7 cellular contexts compared by ENCODE assay signal in genomic region chr14:96584199-96584906, GRCh38.
DNase-seq lines count a peak whose midpoint lies in the region; ATAC-seq, FAIRE-seq and TF ChIP-seq lines count a peak whose summit lies in the region.

No MANE protein-coding gene starts in this region.

- H2AK5ac ChIP-seq in trophoblast cell (ENCODE audit: low read length) = no peak overlapping the region

- no peak for TF ChIP-seq POLR2A in esophagus muscularis mucosa (IDR thresholded peaks at IDR 0.05; ENCODE audit: low read depth)
- no peak for TF ChIP-seq POLR2A in H54 (IDR thresholded peaks at IDR 0.05; ENCODE audit: low read depth, low read length)

- no peaks in the 10 kb centered on the region for H3K79me2 ChIP-seq in trophoblast cell (ENCODE audit: control insufficient read depth, insufficient read depth, low read length, poor library complexity)

- H4K12ac ChIP-seq in trophoblast cell (ENCODE audit: low read depth, low read length) = no peak overlapping the region

- no peaks in the 10 kb centered on the region for H3K36me3 ChIP-seq in esophagus muscularis mucosa
- peaks cover 0 to 2% of the 10 kb centered on the region in 2 experiments for H3K36me3 ChIP-seq in trophoblast cell (ENCODE audit: control insufficient read depth in 1 of 2, insufficient read depth in 2 of 2, low read length in 2 of 2)

- H2BK12ac ChIP-seq in trophoblast cell (ENCODE audit: low read length) = no peak overlapping the region

- H3K79me1 ChIP-seq in trophoblast cell (ENCODE audit: low read length) = no peaks in the 10 kb centered on the region

- H3K4me1 Mint-ChIP-seq in T-helper 17 cell = peaks cover 2% of the 10 kb centered on the region

- intact Hi-C loops in esophagus muscularis mucosa (cut with DNase I) = no loop called here

- no peak overlapping the region for H3K23ac ChIP-seq in trophoblast cell (ENCODE audit: low read length)

- H2BK5ac ChIP-seq in trophoblast cell (ENCODE audit: low read depth, low read length, poor library complexity) = no peak overlapping the region

- peak in 1 of 3 experiments; percentile 18 for TF ChIP-seq CTCF in esophagus muscularis mucosa (IDR thresholded peaks at IDR 0.05)

- H3K27ac ChIP-seq in esophagus muscularis mucosa (replicated peaks in 1 of 4) (no peak overlapping the region), trophoblast cell (ENCODE audit: low read depth, low read length) (no peak overlapping the region)

- H2BK120ac ChIP-seq in trophoblast cell (ENCODE audit: insufficient read depth, low read length, poor library complexity) = no peak overlapping the region

- 36% methylated on average over 13 of the region's 15 CpGs for WGBS in esophagus muscularis mucosa
- WGBS in trophoblast cell (ENCODE audit: extremely low coverage, insufficient coverage, insufficient read length) = no CpG with 5 or more reads among the region's 15 CpGs

- no peak overlapping the region for H4K91ac ChIP-seq in trophoblast cell (ENCODE audit: low read depth, low read length)

- H3K4me1 ChIP-seq in esophagus muscularis mucosa = peaks cover 0 to 32% (median 25%) of the 10 kb centered on the region in 4 donors
- H3K4me1 ChIP-seq in trophoblast cell (ENCODE audit: control insufficient read depth in 1 of 2, insufficient read depth in 2 of 2, low read length in 2 of 2) = no peaks in the 10 kb centered on the region

- no peak overlapping the region for H3K4me3 Mint-ChIP-seq in T-helper 17 cell

- H3K27me3 Mint-ChIP-seq in T-helper 17 cell = peaks cover 27% of the 10 kb centered on the region

- H3K4me2 ChIP-seq in trophoblast cell (ENCODE audit: low read length) = no peak overlapping the region

- H3K4me3 ChIP-seq in esophagus muscularis mucosa = no peak overlapping the region
- H3K4me3 ChIP-seq in trophoblast cell (ENCODE audit: low read depth, low read length) = no peak overlapping the region

- FAIRE-seq in H54 (lab: Jason Lieb, UNC) = no peak

- no peak overlapping the region for H3K9ac ChIP-seq in trophoblast cell (ENCODE audit: low read length)

- no peaks in the 10 kb centered on the region for H3K36me3 Mint-ChIP-seq in T-helper 17 cell (ENCODE audit: low read depth)

- no peak overlapping the region for H4K8ac ChIP-seq in trophoblast cell (ENCODE audit: low read depth, low read length)

- no peak overlapping the region for H3K4ac ChIP-seq in trophoblast cell (ENCODE audit: low read depth, low read length)

- no peak overlapping the region for H2AFZ ChIP-seq in trophoblast cell (ENCODE audit: insufficient read depth, low read length, poor library complexity)

- H3K9me3 ChIP-seq in T-helper 17 cell (ENCODE audit: control insufficient read depth, low read length, poor library complexity, severe bottlenecking) (no peaks in the 10 kb centered on the region), esophagus muscularis mucosa (no peaks in the 10 kb centered on the region), trophoblast cell (ENCODE audit: insufficient read depth, low read depth, low read length) (peaks cover 2% of the 10 kb centered on the region)

- no peak overlapping the region for H3K27ac Mint-ChIP-seq in T-helper 17 cell

- no peak overlapping the region for H3K14ac ChIP-seq in trophoblast cell (ENCODE audit: low read length)

- H3K27me3 ChIP-seq in esophagus muscularis mucosa (peaks cover 0 to 17% (median 2%) of the 10 kb centered on the region in 4 donors), trophoblast cell (ENCODE audit: insufficient read depth, low read length) (no peaks in the 10 kb centered on the region)

- no peak overlapping the region for H3K18ac ChIP-seq in trophoblast cell (ENCODE audit: low read length)

- DNase-seq in GM03348 (ENCODE audit: low spot score) (peak; percentile 49), LoVo (ENCODE audit: low spot score) (peak; percentile 27), T-helper 17 cell (no peak), esophagus muscularis mucosa (ENCODE audit: extremely low spot score) (peak; percentile 89), trophoblast cell (peak; percentile 53 to 78), H54 (ENCODE audit: insufficient read length, low spot score) (no peak)

- peak; percentile 83 for ATAC-seq in GM21423 (IDR thresholded peaks at IDR 0.05; ENCODE audit: unreplicated experiment)
- ATAC-seq in T-helper 17 cell = peak; percentile 36

- TF ChIP-seq EP300 in esophagus muscularis mucosa (IDR thresholded peaks at IDR 0.05) = no peak

Comparison
In these comparisons a context has a peak if more than half of its experiments do, and no peak if none do; other contexts are left out.
1. DNase-seq: peak in GM03348 (single experiment), LoVo (single experiment), esophagus muscularis mucosa (single experiment) and trophoblast cell (2 of 2); none in T-helper 17 cell (0 of 3) and H54 (single experiment).